In the genomic region with DNA sequence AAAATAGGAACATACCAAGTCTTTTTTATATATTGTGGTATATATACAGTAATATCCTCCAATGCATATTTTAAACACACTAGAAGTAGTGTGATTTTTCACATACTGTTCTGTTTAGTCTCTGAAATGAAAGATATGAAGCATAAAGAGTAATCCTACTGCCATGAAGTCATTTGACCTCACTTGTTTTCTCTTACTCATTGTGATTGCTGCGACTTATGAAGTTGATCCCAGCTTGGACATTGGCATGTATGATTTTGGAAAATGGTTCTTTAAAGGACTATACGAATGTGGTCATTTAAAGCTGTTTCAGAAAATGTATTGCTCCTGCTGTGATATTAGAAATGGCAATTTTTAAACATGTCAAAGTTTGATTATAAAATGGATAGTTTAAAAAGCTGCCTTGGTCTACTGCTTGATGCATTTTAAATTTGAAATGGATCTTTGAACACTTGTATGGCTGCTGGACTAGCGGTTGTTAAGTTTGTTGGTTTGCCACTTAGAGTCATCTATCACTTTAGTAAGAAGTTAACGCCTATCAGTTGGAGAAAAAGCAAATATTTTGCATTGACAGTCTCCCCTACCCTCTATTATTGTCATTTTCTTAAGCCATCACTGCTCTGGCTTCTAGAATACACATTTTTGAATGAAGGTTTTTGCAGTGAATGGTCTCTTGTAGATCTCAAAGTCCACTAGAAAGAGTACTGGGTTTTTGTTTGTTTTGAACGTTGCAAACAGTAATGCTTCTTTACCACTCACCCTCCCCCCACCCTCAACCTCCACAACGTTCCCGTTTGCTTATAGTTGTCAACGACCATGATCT, we compare ENCODE assay signal across 8 cellular contexts. TPM values are rescaled to one million over a fixed set of nuclear protein-coding genes. Genes with fewer than 3 reads are reported as not detected.
DNase-seq lines count a peak whose midpoint lies in the region; ATAC-seq, FAIRE-seq and TF ChIP-seq lines count a peak whose summit lies in the region.

No MANE protein-coding gene starts in this region.

- TF ChIP-seq POLR2A in endothelial cell of umbilical vein (IDR thresholded peaks at IDR 0.05; ENCODE audit: low read depth, low read length), result no peak

- TF ChIP-seq CTCF in DND-41 (IDR thresholded peaks at IDR 0.05; ENCODE audit: borderline replicate concordance, extremely low read depth, low read length, poor library complexity, severe bottlenecking), result no peak
- TF ChIP-seq CTCF in OCI-LY3 (IDR thresholded peaks at IDR 0.05; ENCODE audit: low read depth, low read length), result no peak
- no peak for TF ChIP-seq CTCF in endothelial cell of umbilical vein (IDR thresholded peaks at IDR 0.05; ENCODE audit: extremely low read depth in 1 of 2, insufficient read depth in 1 of 2, low read depth in 1 of 2, low read length in 2 of 2)
- no peak for TF ChIP-seq CTCF in parathyroid adenoma (IDR thresholded peaks at IDR 0.05)

- H3K4me2 ChIP-seq in DND-41 (ENCODE audit: insufficient read depth, low read length) (peak overlapping the region; percentile 88), OCI-LY3 (ENCODE audit: low read length) (peak overlapping the region; percentile 87), endothelial cell of umbilical vein (ENCODE audit: insufficient read depth, low read length) (peak overlapping the region; percentile 96), parathyroid adenoma (ENCODE audit: low read length) (peak overlapping the region; percentile 83)

- H3K79me2 ChIP-seq in DND-41 (ENCODE audit: insufficient read depth, low read length), result peaks cover 93% of the 10 kb centered on the region
- H3K79me2 ChIP-seq in OCI-LY3 (ENCODE audit: low read length), result peaks cover 50% of the 10 kb centered on the region
- H3K79me2 ChIP-seq in endothelial cell of umbilical vein (ENCODE audit: control insufficient read depth, insufficient read depth, low read length), result peaks cover 11% of the 10 kb centered on the region
- H3K79me2 ChIP-seq in parathyroid adenoma, result peaks cover 2% of the 10 kb centered on the region

- DNase-seq in DND-41, result no peak
- DNase-seq in endothelial cell of umbilical vein (ENCODE audit: low read depth, low spot score), result no peak
- DNase-seq in cerebellar nuclear complex (lab: John Stamatoyannopoulos, UW), result no peak

- intact Hi-C loops in endothelial cell of umbilical vein (cut with micrococcal nuclease), result loop anchor here (1.0 to 2.0 kb wide), 4 partner anchors 23 to 348 kb away; a partner anchor contains a TSS

- BruUV-seq in endothelial cell of umbilical vein (replicated peaks; lab: Mats Ljungman, UMichigan), result no TSS peak

- H3K36me3 ChIP-seq in DND-41 (ENCODE audit: insufficient read depth, low read length), result peaks cover 26% of the 10 kb centered on the region
- H3K36me3 ChIP-seq in OCI-LY3 (replicated peaks; ENCODE audit: low read depth, low read length), result peaks cover 13% of the 10 kb centered on the region
- no peaks in the 10 kb centered on the region for H3K36me3 ChIP-seq in endothelial cell of umbilical vein (ENCODE audit: control insufficient read depth in 2 of 2, extremely low read depth in 1 of 2, insufficient read depth in 2 of 2, low read length in 2 of 2)
- H3K36me3 ChIP-seq in parathyroid adenoma (ENCODE audit: control insufficient read depth, insufficient read depth, low read length), result no peaks in the 10 kb centered on the region

- H4K20me1 ChIP-seq in DND-41 (ENCODE audit: insufficient read depth, low read length), result peaks cover 62% of the 10 kb centered on the region
- H4K20me1 ChIP-seq in OCI-LY3 (ENCODE audit: insufficient read depth, low read length), result peaks cover 20% of the 10 kb centered on the region
- no peaks in the 10 kb centered on the region for H4K20me1 ChIP-seq in endothelial cell of umbilical vein (replicated peaks; ENCODE audit: control insufficient read depth, extremely low read depth, insufficient read depth, low read length)

- H3K9me3 ChIP-seq in DND-41 (ENCODE audit: insufficient read depth, low read length, severe bottlenecking) (no peaks in the 10 kb centered on the region), OCI-LY3 (ENCODE audit: insufficient read depth, low read length) (no peaks in the 10 kb centered on the region), endothelial cell of umbilical vein (replicated peaks; ENCODE audit: control insufficient read depth, insufficient read depth, low read length) (no peaks in the 10 kb centered on the region), parathyroid adenoma (ENCODE audit: control insufficient read depth, low read length) (no peaks in the 10 kb centered on the region)

- no peaks in the 10 kb centered on the region for H3K27me3 ChIP-seq in DND-41 (ENCODE audit: insufficient read depth, low read length, poor library complexity)
- no peaks in the 10 kb centered on the region for H3K27me3 ChIP-seq in OCI-LY3 (ENCODE audit: low read depth, low read length)
- no peaks in the 10 kb centered on the region for H3K27me3 ChIP-seq in endothelial cell of umbilical vein (ENCODE audit: control insufficient read depth in 2 of 2, insufficient read depth in 2 of 2, low read length in 2 of 2)
- no peaks in the 10 kb centered on the region for H3K27me3 ChIP-seq in parathyroid adenoma (ENCODE audit: control insufficient read depth, insufficient read depth, low read length)

- FAIRE-seq in endothelial cell of umbilical vein (lab: Jason Lieb, UNC), result no peak

- dilution Hi-C loops in endothelial cell of umbilical vein (cut with MboI; ENCODE audit: extremely low pct_ligation_motif_present, low sequenced_read_pairs), result no loop called here

- POLR2A ChIA-PET in endothelial cell of umbilical vein (lab: Charles Lee), result no interaction called here

- H3K4me1 ChIP-seq in DND-41 (ENCODE audit: insufficient read depth, low read length) (peaks cover 45% of the 10 kb centered on the region), OCI-LY3 (ENCODE audit: low read length) (peaks cover 39% of the 10 kb centered on the region), endothelial cell of umbilical vein (ENCODE audit: control insufficient read depth, extremely low read depth, insufficient read depth, low read length) (peaks cover 10% of the 10 kb centered on the region), parathyroid adenoma (peaks cover 4% of the 10 kb centered on the region)

- CTCF ChIA-PET in endothelial cell of umbilical vein (lab: Charles Lee), result no interaction called here

- H3K9ac ChIP-seq in DND-41 (ENCODE audit: low read depth, low read length) (peak overlapping the region; percentile 93), OCI-LY3 (ENCODE audit: low read length) (peak overlapping the region; percentile 48), endothelial cell of umbilical vein (replicated peaks; ENCODE audit: extremely low read depth, insufficient read depth, low read length) (no peak overlapping the region), parathyroid adenoma (no peak overlapping the region)

- peak overlapping the region; percentile 11 to 63; a peak in 2 of 4 replicates for H3K4me3 ChIP-seq in DND-41 (ENCODE audit: low read depth in 1 of 2, low read length in 2 of 2)
- peak overlapping the region; percentile 76 for H3K4me3 ChIP-seq in OCI-LY3 (ENCODE audit: low read length)
- peak overlapping the region in 2 of 3 experiments; percentile 41 to 73 for H3K4me3 ChIP-seq in endothelial cell of umbilical vein (replicated peaks in 1 of 3; ENCODE audit: insufficient read depth in 1 of 3, low read depth in 1 of 3, low read length in 3 of 3)
- H3K4me3 ChIP-seq in parathyroid adenoma (ENCODE audit: low read depth, low read length), result peak overlapping the region; percentile 48

- peak overlapping the region; percentile 51; the same call in 1 of the 2 replicates for H2AFZ ChIP-seq in DND-41 (ENCODE audit: low read depth, low read length)
- H2AFZ ChIP-seq in OCI-LY3 (ENCODE audit: low read depth, low read length), result no peak overlapping the region
- peak overlapping the region; percentile 97 for H2AFZ ChIP-seq in endothelial cell of umbilical vein (ENCODE audit: low read depth, low read length)
- H2AFZ ChIP-seq in parathyroid adenoma, result peak overlapping the region; percentile 54

- no peaks in the 10 kb centered on the region for H3K9me1 ChIP-seq in endothelial cell of umbilical vein (replicated peaks; ENCODE audit: control insufficient read depth, extremely low read depth, insufficient read depth, low read length)

- ATAC-seq in DND-41 (ENCODE audit: insufficient read depth, low read depth) (no peak), HG02884 (IDR thresholded peaks at IDR 0.05; ENCODE audit: unreplicated experiment) (no peak), GM21526 (IDR thresholded peaks at IDR 0.05; ENCODE audit: low FRiP score, unreplicated experiment) (no peak), HG03280 (IDR thresholded peaks at IDR 0.05; ENCODE audit: unreplicated experiment) (no peak)

- peak overlapping the region; percentile 73 for H3K27ac ChIP-seq in DND-41 (ENCODE audit: low read length)
- peak overlapping the region; percentile 21; the same call in 1 of the 2 replicates for H3K27ac ChIP-seq in OCI-LY3 (ENCODE audit: low read length)
- H3K27ac ChIP-seq in endothelial cell of umbilical vein (ENCODE audit: insufficient read depth, low read depth, low read length), result no peak overlapping the region
- H3K27ac ChIP-seq in parathyroid adenoma, result no peak overlapping the region

TF ChIP-seq in endothelial cell of umbilical vein, 7 proteins besides CTCF, POLR2A, EP300 and RAD21:
- TF ChIP-seq FOS (IDR thresholded peaks at IDR 0.05; ENCODE audit: borderline replicate concordance, insufficient read depth, low read length) (no peak), MYC (IDR thresholded peaks at IDR 0.05; ENCODE audit: low read depth, low read length) (no peak), EZH2 (IDR thresholded peaks at IDR 0.05; ENCODE audit: borderline replicate concordance, low read depth, low read length, severe bottlenecking) (no peak), JUN (IDR thresholded peaks at IDR 0.05; ENCODE audit: borderline replicate concordance, insufficient read depth, insufficient read length, low read depth) (no peak), GATA2 (IDR thresholded peaks at IDR 0.05; ENCODE audit: insufficient read depth, insufficient read length, low read depth, low read length) (no peak), POLR2AphosphoS5 (IDR thresholded peaks at IDR 0.05; ENCODE audit: insufficient read depth, low read depth, low read length) (no peak)
- TF ChIP-seq, protein P1, sequence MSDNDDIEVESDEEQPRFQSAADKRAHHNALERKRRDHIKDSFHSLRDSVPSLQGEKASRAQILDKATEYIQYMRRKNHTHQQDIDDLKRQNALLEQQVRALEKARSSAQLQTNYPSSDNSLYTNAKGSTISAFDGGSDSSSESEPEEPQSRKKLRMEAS (IDR thresholded peaks at IDR 0.05; ENCODE audit: insufficient read depth, insufficient read length), result no peak

RNA-seq across cellular contexts. Expression of a gene that starts 0.9 kb away (rescaled TPM):
- total RNA-seq in endothelial cell of umbilical vein, result 26.0 and 29.8 TPM in 2 replicates
- polyA plus RNA-seq in endothelial cell of umbilical vein, result 23.7 and 25.0 TPM in 2 replicates
- 26.2 and 27.4 TPM in 2 replicates for polyA plus RNA-seq in endothelial cell of umbilical vein (2011; cell fraction: cytosol; rRNA removed)
- polyA plus RNA-seq in endothelial cell of umbilical vein (2011; cell fraction: nucleus; rRNA removed), result 14.7 and 16.2 TPM in 2 replicates
- 25.5 and 35.1 TPM in 2 replicates for polyA plus RNA-seq in endothelial cell of umbilical vein (2012)
- 30.7 and 31.6 TPM in 2 replicates for polyA minus RNA-seq in endothelial cell of umbilical vein
- polyA minus RNA-seq in endothelial cell of umbilical vein (2011; cell fraction: cytosol; rRNA and poly(A)+ RNA removed), result 20.4 TPM
- 42.5 and 57.9 TPM in 2 replicates for polyA minus RNA-seq in endothelial cell of umbilical vein (2011; cell fraction: nucleus; rRNA and poly(A)+ RNA removed)

Comparison
In these comparisons a context has a peak if more than half of its experiments do, and no peak if none do; other contexts are left out.
1. H3K27ac ChIP-seq: peak in DND-41 (single experiment) and OCI-LY3 (single experiment); none in endothelial cell of umbilical vein (single experiment) and parathyroid adenoma (single experiment).
2. H3K9ac ChIP-seq: peak in DND-41 (single experiment) and OCI-LY3 (single experiment); none in endothelial cell of umbilical vein (single experiment) and parathyroid adenoma (single experiment).
3. Peak in every context shown above with its lines, with median percentiles within 50 percentile points of each other: H3K4me2 ChIP-seq and H3K4me3 ChIP-seq.